1 cellular context compared by ENCODE assay signal in the genomic region with DNA sequence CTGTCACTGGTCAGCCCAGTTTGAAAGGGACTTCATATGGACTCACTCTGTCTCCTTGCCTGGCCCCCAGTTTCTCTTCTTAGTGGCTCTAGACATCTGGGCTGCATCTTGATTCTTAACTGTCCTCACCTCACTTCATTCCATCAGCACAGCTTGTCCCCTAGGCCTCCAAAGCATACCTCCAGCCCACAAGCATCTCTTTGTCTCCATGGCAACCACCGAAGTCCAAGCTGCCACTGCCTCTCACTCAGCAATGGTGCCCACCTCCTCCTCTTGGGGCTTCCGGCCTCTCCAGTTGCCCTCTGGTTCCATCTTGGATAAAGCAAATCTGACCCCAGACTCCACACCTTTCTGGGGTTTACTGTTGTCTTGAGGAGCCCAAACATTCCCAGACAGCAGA.
TF ChIP-seq lines count a peak whose summit lies in the region.

No MANE protein-coding gene starts in this region.

TF ChIP-seq in HepG2, 621 proteins besides CTCF, POLR2A, EP300 and RAD21:
- TF ChIP-seq, protein P1, sequence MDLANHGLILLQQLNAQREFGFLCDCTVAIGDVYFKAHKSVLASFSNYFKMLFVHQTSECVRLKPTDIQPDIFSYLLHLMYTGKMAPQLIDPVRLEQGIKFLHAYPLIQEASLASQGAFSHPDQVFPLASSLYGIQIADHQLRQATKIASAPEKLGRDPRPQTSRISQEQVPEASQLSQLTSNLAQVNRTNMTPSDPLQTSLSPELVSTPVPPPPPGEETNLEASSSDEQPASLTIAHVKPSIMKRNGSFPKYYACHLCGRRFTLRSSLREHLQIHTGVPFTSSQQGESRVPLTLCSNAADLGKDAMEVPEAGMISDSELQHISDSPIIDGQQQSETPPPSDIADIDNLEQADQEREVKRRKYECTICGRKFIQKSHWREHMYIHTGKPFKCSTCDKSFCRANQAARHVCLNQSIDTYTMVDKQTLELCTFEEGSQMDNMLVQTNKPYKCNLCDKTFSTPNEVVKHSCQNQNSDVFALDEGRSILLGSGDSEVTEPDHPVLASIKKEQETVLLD (CRISPR knock-in tag; IDR thresholded peaks at IDR 0.05; ENCODE audit: low read depth) = no peak
- TF ChIP-seq ZNF274 (CRISPR knock-in tag; IDR thresholded peaks at IDR 0.05) (no peak), RFX1 (IDR thresholded peaks at IDR 0.05) (peak; percentile 7; the same call in 1 of the 2 replicates)
